Comparison of ENCODE assay signal across 22 cellular contexts in genomic region chr13:108993346-108993745, GRCh38.
DNase-seq lines count a peak whose midpoint lies in the region; ATAC-seq and TF ChIP-seq lines count a peak whose summit lies in the region.
"Had no signal": no experiment of that assay in that cellular context is flagged by ENCODE, and none has a peak within 500 bp of the region (broad histone marks: within the 10 kb centered on the region; RNA-seq: fewer than 3 reads in every experiment).

No MANE protein-coding gene starts in this region.

- WGBS in stomach, 5 donors, result 55 to 70% (median 65%) methylated on average over 5 of the region's 5 CpGs

- DNase-seq in ELR (ENCODE audit: low read depth) (peak; percentile 39), MV-4-11 (lab: John Stamatoyannopoulos, UW) (peak; percentile 6), amniotic epithelial cell (ENCODE audit: low read depth) (peak; percentile 55), fibroblast of villous mesenchyme (ENCODE audit: low read depth) (peak; percentile 38), stomach (no peak), mesothelial cell of epicardium (ENCODE audit: low spot score in 2 of 2, unreplicated experiment in 2 of 2) (no peak)
- no peak for DNase-seq in stimulated activated CD4-positive, alpha-beta T cell treated with anti-CD3 and anti-CD28 coated beads, Interleukin-4, amount 100 ng/mL, for 24 hours
- DNase-seq: activated CD4-positive, alpha-beta T cell treated with anti-CD3 and anti-CD28 coated beads for 4 hours; activated CD8-positive, alpha-beta memory T cell treated with anti-CD3 and anti-CD28 coated beads, Interleukin-2, amount 10 ng/mL, durations not matched to agents 7 days and 5 days; AML-193; amygdala; cerebellar nuclear complex; DMS79 treated with DMSO at 0.1 percent for 48 hours; effector memory CD8-positive, alpha-beta T cell; islet precursor cell; naive thymus-derived CD4-positive, alpha-beta T cell; NCI-H146; testis had no signal

- no peak overlapping the region for H3K27ac ChIP-seq in stomach
- H3K27ac ChIP-seq: hepatocyte, right atrium auricular region, testis had no signal

- H3K4me1 ChIP-seq in stomach, result no peaks in the 10 kb centered on the region
- H3K4me1 ChIP-seq: right atrium auricular region, testis had no signal

- no peaks in the 10 kb centered on the region for H3K27me3 ChIP-seq in stomach
- H3K27me3 ChIP-seq: hepatocyte, right atrium auricular region, testis had no signal

- H3K9me3 Mint-ChIP-seq in mesothelial cell of epicardium, result no peaks in the 10 kb centered on the region
- H3K9me3 Mint-ChIP-seq: activated T-helper 2 cell treated with anti-CD3 and anti-CD28 coated beads, Interferon-gamma antibody, Interleukin-2, Interleukin-4, amounts not matched to agents 10 μg/mL and 5 μg/mL and 100 μg/mL, durations not matched to agents 14 hours and 24 hours and 36 hours; effector memory CD8-positive, alpha-beta T cell; naive thymus-derived CD4-positive, alpha-beta T cell had no signal

- intact Hi-C loops in stomach (cut with DNase I; ENCODE audit: low total_unique reads), result no loop called here

- H3K4me3 ChIP-seq in fibroblast of villous mesenchyme (ENCODE audit: low read depth, low read length) (no peak overlapping the region), stomach (no peak overlapping the region)
- H3K4me3 ChIP-seq: hepatocyte, right atrium auricular region, testis had no signal

- no peaks in the 10 kb centered on the region for H3K9me3 ChIP-seq in stomach
- H3K9me3 ChIP-seq: right atrium auricular region, testis had no signal

- H3K4me3 Mint-ChIP-seq in mesothelial cell of epicardium, result no peak overlapping the region
- H3K4me3 Mint-ChIP-seq: activated CD8-positive, alpha-beta memory T cell treated with anti-CD3 and anti-CD28 coated beads, Interleukin-2, amount 10 ng/mL, durations not matched to agents 7 days and 5 days; effector memory CD8-positive, alpha-beta T cell; naive thymus-derived CD4-positive, alpha-beta T cell had no signal

- TF ChIP-seq CTCF in fibroblast of villous mesenchyme (IDR thresholded peaks at IDR 0.05; ENCODE audit: insufficient read depth, low read depth, low read length), result no peak
- TF ChIP-seq CTCF in stomach (IDR thresholded peaks at IDR 0.05), result no peak
- TF ChIP-seq CTCF in mesothelial cell of epicardium (IDR thresholded peaks at IDR 0.05; ENCODE audit: unreplicated experiment), result no peak

- no peaks in the 10 kb centered on the region for H3K36me3 ChIP-seq in stomach
- H3K36me3 ChIP-seq: right atrium auricular region had no signal

- H3K36me3 Mint-ChIP-seq in mesothelial cell of epicardium, result no peaks in the 10 kb centered on the region
- H3K36me3 Mint-ChIP-seq: activated CD8-positive, alpha-beta memory T cell treated with anti-CD3 and anti-CD28 coated beads, Interleukin-2, amount 10 ng/mL, durations not matched to agents 7 days and 5 days; naive thymus-derived CD4-positive, alpha-beta T cell had no signal

- H3K27ac Mint-ChIP-seq in mesothelial cell of epicardium, result no peak overlapping the region
- H3K27ac Mint-ChIP-seq: activated CD8-positive, alpha-beta memory T cell treated with anti-CD3 and anti-CD28 coated beads, Interleukin-2, amount 10 ng/mL, durations not matched to agents 7 days and 5 days; activated T-helper 2 cell treated with anti-CD3 and anti-CD28 coated beads, Interferon-gamma antibody, Interleukin-2, Interleukin-4, amounts not matched to agents 10 μg/mL and 5 μg/mL and 100 μg/mL, durations not matched to agents 14 hours and 24 hours and 36 hours; effector memory CD8-positive, alpha-beta T cell; naive thymus-derived CD4-positive, alpha-beta T cell had no signal

- ATAC-seq in HG03520 (IDR thresholded peaks at IDR 0.05; ENCODE audit: unreplicated experiment), result no peak
- ATAC-seq: activated CD8-positive, alpha-beta memory T cell treated with anti-CD3 and anti-CD28 coated beads, Interleukin-2, amount 10 ng/mL, durations not matched to agents 7 days and 5 days; effector memory CD8-positive, alpha-beta T cell; naive thymus-derived CD4-positive, alpha-beta T cell had no signal

- TF ChIP-seq EP300 in stomach (IDR thresholded peaks at IDR 0.05), result no peak

- H3K27me3 Mint-ChIP-seq in mesothelial cell of epicardium (ENCODE audit: low read depth), result no peaks in the 10 kb centered on the region
- H3K27me3 Mint-ChIP-seq: activated CD8-positive, alpha-beta memory T cell treated with anti-CD3 and anti-CD28 coated beads, Interleukin-2, amount 10 ng/mL, durations not matched to agents 7 days and 5 days; effector memory CD8-positive, alpha-beta T cell had no signal

- no peak for TF ChIP-seq POLR2A in stomach (IDR thresholded peaks at IDR 0.05)

- H3K4me1 Mint-ChIP-seq in mesothelial cell of epicardium, result no peaks in the 10 kb centered on the region
- H3K4me1 Mint-ChIP-seq: activated CD8-positive, alpha-beta memory T cell treated with anti-CD3 and anti-CD28 coated beads, Interleukin-2, amount 10 ng/mL, durations not matched to agents 7 days and 5 days; naive thymus-derived CD4-positive, alpha-beta T cell had no signal

Comparison
In these comparisons a context has a peak if more than half of its experiments do, and no peak if none do; other contexts are left out.
1. DNase-seq: peak in ELR (single experiment), MV-4-11 (single experiment), amniotic epithelial cell (single experiment) and fibroblast of villous mesenchyme (single experiment); none in stimulated activated CD4-positive, alpha-beta T cell treated with anti-CD3 and anti-CD28 coated beads, Interleukin-4, amount 100 ng/mL, for 24 hours (single experiment), stomach (single experiment) and mesothelial cell of epicardium (0 of 2).